In the genomic region with DNA sequence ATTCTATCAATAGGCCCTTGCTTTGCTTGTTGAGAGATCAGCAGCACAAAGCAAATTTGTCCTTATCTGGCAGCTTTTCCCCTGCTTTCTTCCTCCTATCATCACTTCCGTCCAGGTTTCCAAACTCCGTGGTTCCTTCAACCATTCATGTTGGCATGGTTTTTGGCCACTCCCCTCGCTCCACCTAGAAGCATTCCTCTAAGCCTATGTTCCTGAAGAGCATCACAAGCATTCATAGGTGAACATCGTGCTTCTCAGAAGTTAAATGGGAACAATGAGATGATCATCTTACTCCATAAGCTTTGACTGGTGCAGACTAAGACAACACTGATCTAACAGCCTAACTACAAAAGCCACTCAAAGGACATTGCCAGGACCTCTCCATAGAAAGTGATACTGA, we compare ENCODE assay signal across 11 cellular contexts.
DNase-seq lines count a peak whose midpoint lies in the region; ATAC-seq and TF ChIP-seq lines count a peak whose summit lies in the region.
"Had no signal": no experiment of that assay in that cellular context is flagged by ENCODE, and none has a peak within 500 bp of the region (broad histone marks: within the 10 kb centered on the region; RNA-seq: fewer than 3 reads in every experiment).

No MANE protein-coding gene starts in this region.

- H3K36me3 ChIP-seq in mesendoderm (ENCODE audit: control insufficient read depth, insufficient read depth, low read length), result no peaks in the 10 kb centered on the region
- peaks cover 0 to 4% (median 0%) of the 10 kb centered on the region in 3 donors for H3K36me3 ChIP-seq in tibial nerve
- no peaks in the 10 kb centered on the region for H3K36me3 ChIP-seq in thyroid gland

- H3K27ac Mint-ChIP-seq in activated naive CD4-positive, alpha-beta T cell treated with anti-CD3 and anti-CD28 coated beads for 36 hours, result peak overlapping the region; percentile 97
- peak overlapping the region; percentile 98 for H3K27ac Mint-ChIP-seq in activated T-helper 1 cell treated with anti-CD3 and anti-CD28 coated beads, Interleukin-12 subunit alpha, Interleukin-12 subunit beta, Interleukin-2, Interleukin-4 antibody, amounts not matched to agents 30 ng/mL and 10 ng/mL and 1 ng/mL, durations not matched to agents 14 hours and 24 hours and 36 hours
- H3K27ac Mint-ChIP-seq: WTC11 had no signal

- H3K4me3 ChIP-seq in mesendoderm (ENCODE audit: low read length), result no peak overlapping the region
- H3K4me3 ChIP-seq in tibial nerve, result no peak overlapping the region
- H3K4me3 ChIP-seq in thyroid gland (replicated peaks in 1 of 3), result no peak overlapping the region

- DNase-seq in activated naive CD4-positive, alpha-beta T cell treated with anti-CD3 and anti-CD28 coated beads for 36 hours, result peak; percentile 36
- no peak for DNase-seq in activated naive CD4-positive, alpha-beta T cell treated with Interleukin-2 at 50 U/mL for 16 hours
- no peak for DNase-seq in activated T-helper 1 cell treated with anti-CD3 and anti-CD28 coated beads, Interleukin-12 subunit alpha, Interleukin-12 subunit beta, Interleukin-2, Interleukin-4 antibody, amounts not matched to agents 30 ng/mL and 10 ng/mL and 1 ng/mL, durations not matched to agents 14 hours and 24 hours and 36 hours (ENCODE audit: low spot score)
- no peak for DNase-seq in mesendoderm
- DNase-seq in tibial nerve (ENCODE audit: low spot score in 2 of 2), result no peak
- DNase-seq in thyroid gland, result no peak
- DNase-seq: NCI-H1417, retina had no signal

- H3K56ac ChIP-seq in mesendoderm (ENCODE audit: low read length), result peak overlapping the region; percentile 15

- no peak overlapping the region for H2BK15ac ChIP-seq in mesendoderm (replicated peaks; ENCODE audit: low read depth)

- peaks cover 12% of the 10 kb centered on the region for H3K79me1 ChIP-seq in mesendoderm (ENCODE audit: low read length)

- no peaks in the 10 kb centered on the region for H3K9me3 Mint-ChIP-seq in activated naive CD4-positive, alpha-beta T cell treated with anti-CD3 and anti-CD28 coated beads for 36 hours
- H3K9me3 Mint-ChIP-seq in activated T-helper 1 cell treated with anti-CD3 and anti-CD28 coated beads, Interleukin-12 subunit alpha, Interleukin-12 subunit beta, Interleukin-2, Interleukin-4 antibody, amounts not matched to agents 30 ng/mL and 10 ng/mL and 1 ng/mL, durations not matched to agents 14 hours and 24 hours and 36 hours, result no peaks in the 10 kb centered on the region

- H3K79me2 ChIP-seq in mesendoderm (ENCODE audit: control insufficient read depth, insufficient read depth, low read length), result peaks cover 2% of the 10 kb centered on the region

- no peak overlapping the region for H2BK120ac ChIP-seq in mesendoderm (ENCODE audit: low read depth, low read length)

- H3K27ac ChIP-seq in mesendoderm (ENCODE audit: low read depth, low read length), result no peak overlapping the region
- H3K27ac ChIP-seq in tibial nerve, result peak overlapping the region in 3 of 4 donors; percentile 47 to 71 (median 63)
- H3K27ac ChIP-seq in thyroid gland, result peak overlapping the region in 1 of 3 donors; percentile 74

- H3K9me3 ChIP-seq in tibial nerve (no peaks in the 10 kb centered on the region), thyroid gland (no peaks in the 10 kb centered on the region)

- H2BK5ac ChIP-seq in mesendoderm (ENCODE audit: low read length), result no peak overlapping the region

- H3K18ac ChIP-seq in mesendoderm (ENCODE audit: low read length), result no peak overlapping the region

- TF ChIP-seq EP300 in tibial nerve (IDR thresholded peaks at IDR 0.05), result no peak

- intact Hi-C loops in activated naive CD4-positive, alpha-beta T cell treated with anti-CD3 and anti-CD28 coated beads for 36 hours (cut with micrococcal nuclease), result loop anchor here (1.0 kb wide), 1 partner anchor 9 kb away; no protein-coding TSS in a partner anchor
- intact Hi-C loops in activated T-helper 1 cell treated with anti-CD3 and anti-CD28 coated beads, Interleukin-12 subunit alpha, Interleukin-12 subunit beta, Interleukin-2, Interleukin-4 antibody, amounts not matched to agents 30 ng/mL and 10 ng/mL and 1 ng/mL, durations not matched to agents 14 hours and 24 hours and 36 hours (cut with micrococcal nuclease), result no loop called here
- intact Hi-C loops in thyroid gland (cut with DNase I), result no loop called here

- no peak overlapping the region for H4K5ac ChIP-seq in mesendoderm (ENCODE audit: low read length)

- peak overlapping the region; percentile 78 for H3K4me3 Mint-ChIP-seq in activated naive CD4-positive, alpha-beta T cell treated with anti-CD3 and anti-CD28 coated beads for 36 hours
- H3K4me3 Mint-ChIP-seq in activated T-helper 1 cell treated with anti-CD3 and anti-CD28 coated beads, Interleukin-12 subunit alpha, Interleukin-12 subunit beta, Interleukin-2, Interleukin-4 antibody, amounts not matched to agents 30 ng/mL and 10 ng/mL and 1 ng/mL, durations not matched to agents 14 hours and 24 hours and 36 hours, result peak overlapping the region; percentile 96
- H3K4me3 Mint-ChIP-seq: WTC11 had no signal

- no peak overlapping the region for H4K8ac ChIP-seq in mesendoderm (ENCODE audit: low read depth, low read length)

- H3K27me3 Mint-ChIP-seq in activated naive CD4-positive, alpha-beta T cell treated with anti-CD3 and anti-CD28 coated beads for 36 hours (ENCODE audit: low read depth), result no peaks in the 10 kb centered on the region
- no peaks in the 10 kb centered on the region for H3K27me3 Mint-ChIP-seq in activated T-helper 1 cell treated with anti-CD3 and anti-CD28 coated beads, Interleukin-12 subunit alpha, Interleukin-12 subunit beta, Interleukin-2, Interleukin-4 antibody, amounts not matched to agents 30 ng/mL and 10 ng/mL and 1 ng/mL, durations not matched to agents 14 hours and 24 hours and 36 hours (ENCODE audit: insufficient read depth)

- H3K4me2 ChIP-seq in mesendoderm (ENCODE audit: low read length), result no peak overlapping the region

- no peaks in the 10 kb centered on the region for H3K27me3 ChIP-seq in mesendoderm (ENCODE audit: insufficient read depth, low read length, poor library complexity)
- no peaks in the 10 kb centered on the region for H3K27me3 ChIP-seq in tibial nerve
- no peaks in the 10 kb centered on the region for H3K27me3 ChIP-seq in thyroid gland

- TF ChIP-seq POLR2A in tibial nerve (IDR thresholded peaks at IDR 0.05) (no peak), thyroid gland (IDR thresholded peaks at IDR 0.05) (no peak)

- no peak overlapping the region for H3K4ac ChIP-seq in mesendoderm (ENCODE audit: low read depth, low read length)

- H3K4me1 ChIP-seq in mesendoderm (ENCODE audit: control insufficient read depth, low read depth, low read length) (peaks cover 21% of the 10 kb centered on the region), tibial nerve (peaks cover 0 to 100% (median 79%) of the 10 kb centered on the region in 4 donors), thyroid gland (peaks cover 31 to 84% of the 10 kb centered on the region in 2 donors)

- H3K9ac ChIP-seq in mesendoderm (ENCODE audit: low read length), result no peak overlapping the region

- no peak for ATAC-seq in GM21360 (IDR thresholded peaks at IDR 0.05; ENCODE audit: unreplicated experiment)
- ATAC-seq in GM19023 (IDR thresholded peaks at IDR 0.05; ENCODE audit: unreplicated experiment), result no peak
- ATAC-seq: WTC11 had no signal

- H2AK5ac ChIP-seq in mesendoderm (ENCODE audit: low read length), result no peak overlapping the region

- CTCF ChIA-PET in activated naive CD4-positive, alpha-beta T cell treated with anti-CD3 and anti-CD28 coated beads for 36 hours (lab: Charles Lee), result interaction anchor here (1.2 to 8.0 kb wide), 7 partner anchors 9 to 211 kb away, joined by 3 to 69 read pairs (median 6); no protein-coding TSS in a partner anchor

- peaks cover 97% of the 10 kb centered on the region for H3K4me1 Mint-ChIP-seq in activated naive CD4-positive, alpha-beta T cell treated with anti-CD3 and anti-CD28 coated beads for 36 hours (ENCODE audit: low read depth)
- H3K4me1 Mint-ChIP-seq in activated T-helper 1 cell treated with anti-CD3 and anti-CD28 coated beads, Interleukin-12 subunit alpha, Interleukin-12 subunit beta, Interleukin-2, Interleukin-4 antibody, amounts not matched to agents 30 ng/mL and 10 ng/mL and 1 ng/mL, durations not matched to agents 14 hours and 24 hours and 36 hours (ENCODE audit: low read depth), result peaks cover 98% of the 10 kb centered on the region

- TF ChIP-seq CTCF in tibial nerve (IDR thresholded peaks at IDR 0.05) (no peak), thyroid gland (IDR thresholded peaks at IDR 0.05) (no peak)

- no CpG with 5 or more reads among the region's 4 CpGs for WGBS in mesendoderm (ENCODE audit: extremely low coverage, insufficient coverage, low lambda C conversion rate)
- WGBS in tibial nerve, 2 donors, result 75 to 79% methylated on average over 4 of the region's 4 CpGs
- WGBS in thyroid gland, 2 donors, result 78 to 83% methylated on average over 4 of the region's 4 CpGs

- peaks cover 68% of the 10 kb centered on the region for H3K36me3 Mint-ChIP-seq in activated naive CD4-positive, alpha-beta T cell treated with anti-CD3 and anti-CD28 coated beads for 36 hours (ENCODE audit: low read depth)
- H3K36me3 Mint-ChIP-seq in activated T-helper 1 cell treated with anti-CD3 and anti-CD28 coated beads, Interleukin-12 subunit alpha, Interleukin-12 subunit beta, Interleukin-2, Interleukin-4 antibody, amounts not matched to agents 30 ng/mL and 10 ng/mL and 1 ng/mL, durations not matched to agents 14 hours and 24 hours and 36 hours (ENCODE audit: low read depth), result peaks cover 57% of the 10 kb centered on the region
- H3K36me3 Mint-ChIP-seq: WTC11 had no signal

- H3K23ac ChIP-seq in mesendoderm (ENCODE audit: low read length), result no peak overlapping the region
